26 cellular contexts compared by ENCODE assay signal in genomic region chr16:72012607-72013006, GRCh38. TPM values are rescaled to one million over a fixed set of nuclear protein-coding genes. Genes with fewer than 3 reads are reported as not detected.
DNase-seq lines count a peak whose midpoint lies in the region; ATAC-seq and TF ChIP-seq lines count a peak whose summit lies in the region.
"Had no signal": no experiment of that assay in that cellular context is flagged by ENCODE, and none has a peak within 500 bp of the region (broad histone marks: within the 10 kb centered on the region; RNA-seq: fewer than 3 reads in every experiment).

No MANE protein-coding gene starts in this region.

- DNase-seq in left ventricle myocardium inferior, result no peak
- no peak for DNase-seq in left ventricle myocardium superior
- no peak for DNase-seq in T-helper 17 cell
- no peak for DNase-seq in stimulated activated effector memory CD8-positive, alpha-beta T cell treated with anti-CD3 and anti-CD28 coated beads, Interleukin-12 subunit alpha, Interleukin-12 subunit beta, amount 100 ng/mL, for 72 hours (ENCODE audit: low spot score in 2 of 2)
- no peak for DNase-seq in stimulated activated CD4-positive, alpha-beta T cell treated with anti-CD3 and anti-CD28 coated beads, Interleukin-12 subunit alpha, Interleukin-12 subunit beta, amount 100 ng/mL, for 4 hours
- DNase-seq in stimulated activated CD4-positive, alpha-beta T cell treated with anti-CD3 and anti-CD28 coated beads, Interleukin-4, amount 100 ng/mL, for 24 hours, result no peak
- DNase-seq: activated CD4-positive, alpha-beta T cell treated with anti-CD3 and anti-CD28 coated beads for 1 hour; DMS153; effector CD8-positive, alpha-beta T cell; esophagus squamous epithelium; kidney; NCI-H1092; NCI-H1930; NCI-H2227 treated with DMSO at 0.1 percent for 48 hours; NCI-H748 treated with DMSO at 0.1 percent for 48 hours; pancreas had no signal

- WGBS in esophagus, 2 donors, result 62 to 77% methylated on average over 9 of the region's 9 CpGs

- intact Hi-C loops in left ventricle myocardium inferior (cut with micrococcal nuclease) (no loop called here), left ventricle myocardium superior (cut with micrococcal nuclease) (no loop called here)

- no peaks in the 10 kb centered on the region for H3K36me3 ChIP-seq in left ventricle myocardium inferior
- H3K36me3 ChIP-seq in esophagus (ENCODE audit: control insufficient read depth in 2 of 2, insufficient read depth in 2 of 2, low read length in 1 of 2), result peaks cover 7 to 10% of the 10 kb centered on the region in 2 donors
- H3K36me3 ChIP-seq: pancreas had no signal

- H3K36me3 Mint-ChIP-seq in T-helper 17 cell (ENCODE audit: low read depth), result peaks cover 5% of the 10 kb centered on the region
- H3K36me3 Mint-ChIP-seq in stimulated activated effector memory CD8-positive, alpha-beta T cell treated with anti-CD3 and anti-CD28 coated beads, Interleukin-12 subunit alpha, Interleukin-12 subunit beta, amount 100 ng/mL, for 72 hours, result peaks cover 42% of the 10 kb centered on the region

- ATAC-seq in left ventricle myocardium superior (no peak), T-helper 17 cell (no peak), HG03039 (IDR thresholded peaks at IDR 0.05; ENCODE audit: unreplicated experiment) (no peak)
- ATAC-seq in stimulated activated effector memory CD8-positive, alpha-beta T cell treated with anti-CD3 and anti-CD28 coated beads, Interleukin-12 subunit alpha, Interleukin-12 subunit beta, amount 100 ng/mL, for 72 hours, result no peak
- ATAC-seq: natural killer cell treated with Interleukin-12 subunit alpha and Interleukin-12 subunit beta and Interleukin-15 and Interleukin-18, amount 100 ng/mL, for 72 hours; pancreas; sciatic nerve had no signal

- H3K4me3 ChIP-seq in left ventricle myocardium inferior (no peak overlapping the region), esophagus (ENCODE audit: low read depth in 1 of 2, low read length in 2 of 2) (no peak overlapping the region)
- H3K4me3 ChIP-seq: esophagus squamous epithelium, pancreas, suprapubic skin had no signal

- H3K9me3 Mint-ChIP-seq in stimulated activated effector memory CD8-positive, alpha-beta T cell treated with anti-CD3 and anti-CD28 coated beads, Interleukin-12 subunit alpha, Interleukin-12 subunit beta, amount 100 ng/mL, for 72 hours, result no peaks in the 10 kb centered on the region
- H3K9me3 Mint-ChIP-seq: activated T-helper 2 cell treated with anti-CD3 and anti-CD28 coated beads, Interferon-gamma antibody, Interleukin-2, Interleukin-4, amounts not matched to agents 10 μg/mL and 5 μg/mL and 100 μg/mL, durations not matched to agents 14 hours and 24 hours and 36 hours; CD4-positive, CD25-positive, alpha-beta regulatory T cell; natural killer cell treated with Interleukin-12 subunit alpha and Interleukin-12 subunit beta and Interleukin-15 and Interleukin-18, amount 100 ng/mL, for 72 hours had no signal

- no peak for TF ChIP-seq CTCF in left ventricle myocardium inferior (IDR thresholded peaks at IDR 0.05; ENCODE audit: borderline replicate concordance)

- H3K9me3 ChIP-seq in left ventricle myocardium inferior (replicated peaks) (no peaks in the 10 kb centered on the region), T-helper 17 cell (ENCODE audit: control insufficient read depth, low read length, poor library complexity, severe bottlenecking) (no peaks in the 10 kb centered on the region), esophagus (ENCODE audit: control insufficient read depth in 2 of 2, insufficient read depth in 1 of 2, low read depth in 1 of 2, low read length in 1 of 2) (no peaks in the 10 kb centered on the region)
- H3K9me3 ChIP-seq: esophagus squamous epithelium, pancreas, suprapubic skin had no signal

- no peaks in the 10 kb centered on the region for H3K27me3 Mint-ChIP-seq in T-helper 17 cell
- H3K27me3 Mint-ChIP-seq: CD4-positive, CD25-positive, alpha-beta regulatory T cell; natural killer cell treated with Interleukin-12 subunit alpha and Interleukin-12 subunit beta and Interleukin-15 and Interleukin-18, amount 100 ng/mL, for 72 hours had no signal

- peaks cover 16% of the 10 kb centered on the region for H3K4me1 Mint-ChIP-seq in T-helper 17 cell
- peaks cover 28% of the 10 kb centered on the region for H3K4me1 Mint-ChIP-seq in stimulated activated effector memory CD8-positive, alpha-beta T cell treated with anti-CD3 and anti-CD28 coated beads, Interleukin-12 subunit alpha, Interleukin-12 subunit beta, amount 100 ng/mL, for 72 hours

- no peak overlapping the region for H3K4me3 Mint-ChIP-seq in T-helper 17 cell
- no peak overlapping the region for H3K4me3 Mint-ChIP-seq in stimulated activated effector memory CD8-positive, alpha-beta T cell treated with anti-CD3 and anti-CD28 coated beads, Interleukin-12 subunit alpha, Interleukin-12 subunit beta, amount 100 ng/mL, for 72 hours
- H3K4me3 Mint-ChIP-seq: natural killer cell treated with Interleukin-12 subunit alpha and Interleukin-12 subunit beta and Interleukin-15 and Interleukin-18, amount 100 ng/mL, for 72 hours had no signal

- peak overlapping the region; percentile 43 for H3K27ac Mint-ChIP-seq in T-helper 17 cell
- peak overlapping the region; percentile 76 for H3K27ac Mint-ChIP-seq in stimulated activated effector memory CD8-positive, alpha-beta T cell treated with anti-CD3 and anti-CD28 coated beads, Interleukin-12 subunit alpha, Interleukin-12 subunit beta, amount 100 ng/mL, for 72 hours

- H3K4me1 ChIP-seq in left ventricle myocardium inferior (peaks cover 46% of the 10 kb centered on the region), esophagus (ENCODE audit: control insufficient read depth in 2 of 2, insufficient read depth in 2 of 2, low read length in 1 of 2) (peaks cover 0 to 3% of the 10 kb centered on the region in 2 donors)

- H3K27me3 ChIP-seq in left ventricle myocardium inferior (ENCODE audit: low read depth), result no peaks in the 10 kb centered on the region
- H3K27me3 ChIP-seq in esophagus (ENCODE audit: control insufficient read depth in 1 of 2, insufficient read depth in 2 of 2, low read length in 2 of 2), result no peaks in the 10 kb centered on the region
- H3K27me3 ChIP-seq: esophagus squamous epithelium, pancreas, suprapubic skin had no signal

- H3K27ac ChIP-seq in left ventricle myocardium inferior (replicated peaks) (peak overlapping the region; percentile 83), esophagus (ENCODE audit: low read depth in 2 of 2, low read length in 1 of 2) (peak overlapping the region; percentile 11 to 45)
- H3K27ac ChIP-seq: pancreas had no signal

RNA-seq across cellular contexts. Expression of gene DHODH, which starts 4.1 kb away (rescaled TPM):
- 8.1 TPM for total RNA-seq in left ventricle myocardium inferior
- 6.1 TPM for total RNA-seq in left ventricle myocardium superior
- 1 to 10 TPM; 5.0 to 5.9 TPM for total RNA-seq in T-helper 17 cell
- polyA plus RNA-seq in esophagus, result 1 to 10 TPM; 3.1 to 5.6 TPM

RNA-seq across cellular contexts. Expression of gene PKD1L3, which starts 12.4 kb away (rescaled TPM):
- total RNA-seq in left ventricle myocardium inferior (0.08 TPM), left ventricle myocardium superior (0.22 TPM), T-helper 17 cell (under 1 TPM in 1 of 2 donors, not detected in 1; 0.34 TPM)
- under 1 TPM in 1 of 2 donors, not detected in 1; 0.01 TPM for polyA plus RNA-seq in esophagus
- total RNA-seq: activated T-helper 2 cell treated with anti-CD3 and anti-CD28 coated beads, Interferon-gamma antibody, Interleukin-2, Interleukin-4, amounts not matched to agents 10 μg/mL and 5 μg/mL and 100 μg/mL, durations not matched to agents 14 hours and 24 hours and 36 hours; CD4-positive, CD25-positive, alpha-beta regulatory T cell; G401; H1; natural killer cell treated with Interleukin-12 subunit alpha and Interleukin-12 subunit beta and Interleukin-15 and Interleukin-18, amount 100 ng/mL, for 72 hours had no signal
- polyA plus RNA-seq: AG04450; CD4-positive, CD25-positive, alpha-beta regulatory T cell had no signal

RNA-seq across cellular contexts. Expression of gene HP, which starts 41.7 kb away (rescaled TPM):
- total RNA-seq in left ventricle myocardium inferior, result 1.6 TPM
- 80.3 TPM for total RNA-seq in left ventricle myocardium superior
- total RNA-seq in T-helper 17 cell, result under 1 TPM in 1 of 2 donors, not detected in 1; 0.57 TPM
- polyA plus RNA-seq in esophagus, result under 1 TPM; 0.27 to 0.29 TPM
- total RNA-seq: activated T-helper 2 cell treated with anti-CD3 and anti-CD28 coated beads, Interferon-gamma antibody, Interleukin-2, Interleukin-4, amounts not matched to agents 10 μg/mL and 5 μg/mL and 100 μg/mL, durations not matched to agents 14 hours and 24 hours and 36 hours; CD4-positive, CD25-positive, alpha-beta regulatory T cell; G401; H1; natural killer cell treated with Interleukin-12 subunit alpha and Interleukin-12 subunit beta and Interleukin-15 and Interleukin-18, amount 100 ng/mL, for 72 hours had no signal
- polyA plus RNA-seq: AG04450; CD4-positive, CD25-positive, alpha-beta regulatory T cell; H1 had no signal

RNA-seq across cellular contexts. Expression of gene HPR, which starts 50.4 kb away (rescaled TPM):
- 67.8 TPM for total RNA-seq in left ventricle myocardium inferior
- total RNA-seq in left ventricle myocardium superior, result 94.9 TPM
- not detected for total RNA-seq in T-helper 17 cell
- polyA plus RNA-seq in esophagus, result under 1 TPM; 0.14 to 0.16 TPM
- total RNA-seq: activated T-helper 2 cell treated with anti-CD3 and anti-CD28 coated beads, Interferon-gamma antibody, Interleukin-2, Interleukin-4, amounts not matched to agents 10 μg/mL and 5 μg/mL and 100 μg/mL, durations not matched to agents 14 hours and 24 hours and 36 hours; CD4-positive, CD25-positive, alpha-beta regulatory T cell; esophagus squamous epithelium; G401; H1; natural killer cell treated with Interleukin-12 subunit alpha and Interleukin-12 subunit beta and Interleukin-15 and Interleukin-18, amount 100 ng/mL, for 72 hours; pancreas had no signal
- polyA plus RNA-seq: AG04450 had no signal

Comparison
In these comparisons a context has a peak if more than half of its experiments do, and no peak if none do; other contexts are left out.
1. RNA of gene HP, which starts 41.7 kb away (total RNA-seq): 80.3 TPM in left ventricle myocardium superior (single experiment); 1.6 TPM in left ventricle myocardium inferior (single experiment) and 0.57 TPM in T-helper 17 cell; every median in the first group is over 10 times any median in the second.